In genomic region chr4:116788723-116789122, GRCh38 we compare ENCODE assay signal across 27 cellular contexts.
"Had no signal": no experiment of that assay in that cellular context is flagged by ENCODE, and none has a peak within 500 bp of the region (broad histone marks: within the 10 kb centered on the region; RNA-seq: fewer than 3 reads in every experiment).

No MANE protein-coding gene starts in this region.

- H3K4me3 Mint-ChIP-seq: immature natural killer cell; naive thymus-derived CD8-positive, alpha-beta T cell; nephron; neural crest cell; stimulated activated naive B cell treated with anti-CD40 and anti-IgM and Interleukin-4, amounts not matched to agents 10 μg/mL and 1 μg/mL and 100 μg/mL, for 72 hours had no signal

- H3K4me3 ChIP-seq: left lung, lower lobe of right lung, ovary, prostate gland, skin epidermis, stomach, testis, thyroid gland, transverse colon, upper lobe of left lung, vagina had no signal

- FAIRE-seq: islet of Langerhans, kidney had no signal

- H3K4me1 ChIP-seq: left lung, lower lobe of right lung, prostate gland, stomach, testis, thyroid gland, transverse colon, upper lobe of left lung, vagina had no signal

- H3K27ac ChIP-seq: left lung, lower lobe of right lung, ovary, prostate gland, skin epidermis, stomach, testis, thyroid gland, transverse colon, upper lobe of left lung, vagina had no signal

- H3K9me3 ChIP-seq: left lung, lower lobe of right lung, ovary, prostate gland, stomach, testis, thyroid gland, transverse colon, upper lobe of left lung, vagina had no signal

- H3K36me3 ChIP-seq: left lung, lower lobe of right lung, ovary, prostate gland, stomach, thyroid gland, transverse colon, upper lobe of left lung, vagina had no signal

- H3K4me1 Mint-ChIP-seq: immature natural killer cell; naive thymus-derived CD8-positive, alpha-beta T cell; nephron; neural crest cell; stimulated activated naive B cell treated with anti-CD40 and anti-IgM and Interleukin-4, amounts not matched to agents 10 μg/mL and 1 μg/mL and 100 μg/mL, for 72 hours had no signal

- ATAC-seq: left colon; left lung; lower lobe of right lung; right cardiac atrium; sciatic nerve; stimulated activated naive CD8-positive, alpha-beta T cell treated with anti-CD3 and anti-CD28 coated beads, Interleukin-15, Interleukin-2, amounts not matched to agents 100 U/mL and 50 U/mL, for 24 hours had no signal

- H3K27ac Mint-ChIP-seq: immature natural killer cell; naive thymus-derived CD8-positive, alpha-beta T cell; nephron; stimulated activated naive B cell treated with anti-CD40 and anti-IgM and Interleukin-4, amounts not matched to agents 10 μg/mL and 1 μg/mL and 100 μg/mL, for 72 hours had no signal

- H3K27me3 ChIP-seq: left lung, ovary, stomach, testis, thyroid gland, transverse colon, upper lobe of left lung, vagina had no signal

- H3K27me3 Mint-ChIP-seq: naive thymus-derived CD8-positive, alpha-beta T cell; stimulated activated naive B cell treated with anti-CD40 and anti-IgM and Interleukin-4, amounts not matched to agents 10 μg/mL and 1 μg/mL and 100 μg/mL, for 72 hours had no signal

- H3K9me3 Mint-ChIP-seq: nephron; stimulated activated naive B cell treated with anti-CD40 and anti-IgM and Interleukin-4, amounts not matched to agents 10 μg/mL and 1 μg/mL and 100 μg/mL, for 72 hours had no signal

- H3K36me3 Mint-ChIP-seq: immature natural killer cell; naive thymus-derived CD8-positive, alpha-beta T cell; stimulated activated naive B cell treated with anti-CD40 and anti-IgM and Interleukin-4, amounts not matched to agents 10 μg/mL and 1 μg/mL and 100 μg/mL, for 72 hours had no signal

- DNase-seq: hypothalamus; immature natural killer cell; kidney; left colon; lower lobe of right lung; mammary epithelial cell; mesenchymal stem cell; naive thymus-derived CD8-positive, alpha-beta T cell; ovary; retina; right cardiac atrium; stimulated activated CD4-positive, alpha-beta T cell treated with anti-CD3 and anti-CD28 coated beads, Interleukin-4, amount 100 ng/mL, for 24 hours; stimulated activated naive B cell treated with anti-CD40 and anti-IgM and Interleukin-4, amounts not matched to agents 10 μg/mL and 1 μg/mL and 100 μg/mL, for 72 hours; stimulated activated naive CD8-positive, alpha-beta T cell treated with anti-CD3 and anti-CD28 coated beads, Interleukin-15, Interleukin-2, amounts not matched to agents 100 U/mL and 50 U/mL, for 24 hours; stomach; testis; thyroid gland; transverse colon; upper lobe of left lung had no signal
